8 cellular contexts compared by ENCODE assay signal in genomic region chr1:154627247-154628121, GRCh38. TPM values are rescaled to one million over a fixed set of nuclear protein-coding genes. Genes with fewer than 3 reads are reported as not detected.
A peak's percentile ranks its signal among the peaks of the same experiment; 100 is the strongest.
DNase-seq lines count a peak whose midpoint lies in the region; ATAC-seq and TF ChIP-seq lines count a peak whose summit lies in the region.

No MANE protein-coding gene starts in this region.

- peak; percentile 26 for TF ChIP-seq POLR2A in transverse colon (IDR thresholded peaks at IDR 0.05)

- H3K27me3 Mint-ChIP-seq in T-helper 1 cell treated with Interleukin-12 subunit alpha and Interleukin-12 subunit beta and Interleukin-4 antibody, amounts not matched to agents 30 μg/mL and 1 μg/mL, for 36 hours (ENCODE audit: low read depth): peaks cover 21% of the 10 kb centered on the region

- H3K4me3 ChIP-seq in transverse colon: peak overlapping the region; percentile 70 to 92 (median 82)

- H3K36me3 Mint-ChIP-seq in T-helper 1 cell treated with Interleukin-12 subunit alpha and Interleukin-12 subunit beta and Interleukin-4 antibody, amounts not matched to agents 30 μg/mL and 1 μg/mL, for 36 hours (ENCODE audit: low read depth): peaks cover 13% of the 10 kb centered on the region

- peak overlapping the region; percentile 99 for H3K4me3 Mint-ChIP-seq in T-helper 1 cell treated with Interleukin-12 subunit alpha and Interleukin-12 subunit beta and Interleukin-4 antibody, amounts not matched to agents 30 μg/mL and 1 μg/mL, for 36 hours

- peak; percentile 49 for ATAC-seq in HG02571 (IDR thresholded peaks at IDR 0.05; ENCODE audit: unreplicated experiment)
- peak; percentile 83 to 86 for ATAC-seq in left cardiac atrium

- no peak for TF ChIP-seq CTCF in transverse colon (IDR thresholded peaks at IDR 0.05)

- H3K36me3 ChIP-seq in transverse colon: no peaks in the 10 kb centered on the region

- DNase-seq in EL (peak; percentile 89), NCI-H146 treated with DMSO at 0.1 percent for 48 hours (lab: John Stamatoyannopoulos, UW; ENCODE audit: unreplicated experiment) (peak; percentile 83), amniotic epithelial cell (ENCODE audit: low read depth) (peak; percentile 86), left cardiac atrium (peak; percentile 93), posterior cingulate gyrus (peak; percentile 79 to 97 (median 90)), transverse colon (peak; percentile 94)

- no peaks in the 10 kb centered on the region for H3K9me3 ChIP-seq in transverse colon

- no peak for TF ChIP-seq EP300 in transverse colon (IDR thresholded peaks at IDR 0.05; ENCODE audit: low read depth)

- intact Hi-C loops in left cardiac atrium (cut with DNase I) (no loop called here), posterior cingulate gyrus (cut with DNase I) (loop anchor here (2.0 kb wide), 1 partner anchor 69 kb away; the partner anchor contains the start of gene UBE2Q1), transverse colon (cut with DNase I; ENCODE audit: low total_unique reads) (no loop called here)

- H3K4me1 Mint-ChIP-seq in T-helper 1 cell treated with Interleukin-12 subunit alpha and Interleukin-12 subunit beta and Interleukin-4 antibody, amounts not matched to agents 30 μg/mL and 1 μg/mL, for 36 hours (ENCODE audit: low read depth): peaks cover 31% of the 10 kb centered on the region

- peaks cover 9 to 18% (median 11%) of the 10 kb centered on the region in 4 donors for H3K4me1 ChIP-seq in transverse colon

- peaks cover 17% of the 10 kb centered on the region for H3K9me3 Mint-ChIP-seq in T-helper 1 cell treated with Interleukin-12 subunit alpha and Interleukin-12 subunit beta and Interleukin-4 antibody, amounts not matched to agents 30 μg/mL and 1 μg/mL, for 36 hours

- peak overlapping the region; percentile 99 for H3K27ac Mint-ChIP-seq in T-helper 1 cell treated with Interleukin-12 subunit alpha and Interleukin-12 subunit beta and Interleukin-4 antibody, amounts not matched to agents 30 μg/mL and 1 μg/mL, for 36 hours

- H3K27me3 ChIP-seq in transverse colon: peaks cover 5% of the 10 kb centered on the region

- 0 to 1% methylated on average over 3 to 57 of the region's 71 CpGs for WGBS in transverse colon (ENCODE audit: low coverage in 1 of 2), 2 donors

- in situ Hi-C loops in transverse colon (cut with MboI; ENCODE audit: low pct_ligation_motif_present in 1 of 4, low pct_unique_long_range_greater_than_20kb in 1 of 4, low sequenced_read_pairs in 3 of 4): no loop called here

- peak overlapping the region; percentile 87 to 94 (median 90) for H3K27ac ChIP-seq in transverse colon

RNA-seq across cellular contexts. Expression of gene ADAR, which starts 19.5 kb away (rescaled TPM):
- total RNA-seq in left cardiac atrium (10 to 100 TPM; 70.1 to 80.1 TPM), transverse colon (100 to 1,000 TPM in 3 of 4 donors, 10 to 100 TPM in 1; 81.5 to 140 (median 110) TPM)

RNA-seq across cellular contexts. Expression of gene CHRNB2, which starts 59.9 kb away (rescaled TPM):
- total RNA-seq in left cardiac atrium (under 1 TPM in 1 of 2 donors, not detected in 1; 0.05 TPM), transverse colon (under 1 TPM in 2 of 4 donors, not detected in 2; 0.32 to 0.82 TPM)

Comparison
In these comparisons a context has a peak if more than half of its experiments do, and no peak if none do; other contexts are left out.
1. Peak in every context shown above with its lines: DNase-seq, ATAC-seq, H3K4me3 ChIP-seq and H3K27ac ChIP-seq.